Comparison of ENCODE assay signal across 8 cellular contexts in genomic region chr2:25534455-25534854, GRCh38.
"Had no signal": no experiment of that assay in that cellular context is flagged by ENCODE, and none has a peak within 500 bp of the region (broad histone marks: within the 10 kb centered on the region; RNA-seq: fewer than 3 reads in every experiment).

No MANE protein-coding gene starts in this region.

- H3K27ac Mint-ChIP-seq: GM23338, H9 had no signal

- DNase-seq: H9, HCEC 1CT, IMR-90 had no signal

- FAIRE-seq: H1, H54, HTR-8/SVneo, K562 had no signal

- H3K4me2 ChIP-seq: GM23338 had no signal

- H3K4me3 Mint-ChIP-seq: GM23338, H9 had no signal

- ATAC-seq: GM23338, K562 had no signal

- H3K4me3 ChIP-seq: GM23338, K562 had no signal
